In the genomic region with DNA sequence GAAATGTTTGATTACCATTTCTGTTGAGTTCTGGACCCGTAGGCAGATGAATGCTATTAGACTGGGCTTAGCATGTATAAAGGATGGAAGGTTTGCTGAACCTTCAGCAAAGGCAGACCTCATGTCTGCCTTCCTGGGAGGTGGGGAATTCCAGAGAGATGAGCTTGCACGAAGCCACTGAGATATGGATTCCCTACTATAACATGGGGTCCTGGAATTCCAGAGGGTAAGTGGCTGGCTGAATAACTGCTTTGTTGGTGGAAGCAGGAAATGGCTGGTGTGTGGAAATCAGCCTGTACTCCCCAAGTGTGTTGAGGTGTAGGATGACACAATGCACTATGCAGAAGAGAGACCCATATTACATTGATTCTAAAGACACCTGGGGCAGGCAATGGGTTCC, we compare ENCODE assay signal across 26 cellular contexts.
"Had no signal": no experiment of that assay in that cellular context is flagged by ENCODE, and none has a peak within 500 bp of the region (broad histone marks: within the 10 kb centered on the region; RNA-seq: fewer than 3 reads in every experiment).

No MANE protein-coding gene starts in this region.

- H3K9me3 ChIP-seq: breast epithelium, mucosa of descending colon, right lobe of liver, stomach, suprapubic skin, tibial nerve had no signal

- H3K27ac ChIP-seq: breast epithelium, hepatocyte, right lobe of liver, stomach, suprapubic skin, tibial nerve had no signal

- H3K27me3 ChIP-seq: breast epithelium, right lobe of liver, tibial nerve had no signal

- H3K4me3 ChIP-seq: breast epithelium, hepatocyte, mucosa of descending colon, right lobe of liver, stomach, suprapubic skin, tibial nerve had no signal

- ATAC-seq: activated T-cell treated with anti-CD3 and anti-CD28 coated beads, Interleukin-2, amount 50 U/mL, for 72 hours; effector memory CD8-positive, alpha-beta T cell; esophagus mucosa; left cardiac atrium; mucosa of descending colon; right lobe of liver; stimulated activated memory B cell treated with anti-CD40 and anti-IgM and Interleukin-4, amounts not matched to agents 10 μg/mL and 1 μg/mL and 100 μg/mL, for 72 hours; T-helper 17 cell had no signal

- H3K36me3 ChIP-seq: breast epithelium, right lobe of liver, stomach, suprapubic skin, tibial nerve had no signal

- H3K4me1 ChIP-seq: breast epithelium, right lobe of liver, stomach, suprapubic skin, tibial nerve had no signal

- DNase-seq: activated CD4-positive, alpha-beta memory T cell treated with anti-CD3 and anti-CD28 coated beads, Interleukin-2, amount 10 ng/mL, durations not matched to agents 7 days and 5 days; activated CD4-positive, alpha-beta T cell treated with anti-CD3 and anti-CD28 coated beads for 48 hours; activated effector memory CD4-positive, alpha-beta T cell treated with Interleukin-2 at 50 U/mL for 16 hours; activated naive CD4-positive, alpha-beta T cell treated with anti-CD3 and anti-CD28 coated beads for 36 hours; activated naive CD8-positive, alpha-beta T cell treated with anti-CD3 and anti-CD28 coated beads, Interleukin-2, amount 10 ng/mL, durations not matched to agents 7 days and 5 days; activated T-cell treated with anti-CD3 and anti-CD28 coated beads, Interleukin-2, amount 50 U/mL, for 72 hours; amygdala; effector memory CD8-positive, alpha-beta T cell; foreskin melanocyte; glutamatergic neuron; left cardiac atrium; mesenchymal stem cell; mucosa of descending colon; nephron progenitor cell; occipital lobe; posterior cingulate gyrus; right lobe of liver; small intestine; stomach; T-helper 17 cell had no signal
